In genomic region chr1:158185770-158186705, GRCh38 we compare ENCODE assay signal across 17 cellular contexts. TPM values are rescaled to one million over a fixed set of nuclear protein-coding genes. Genes with fewer than 3 reads are reported as not detected.
DNase-seq lines count a peak whose midpoint lies in the region; ATAC-seq and TF ChIP-seq lines count a peak whose summit lies in the region.
"Had no signal": no experiment of that assay in that cellular context is flagged by ENCODE, and none has a peak within 500 bp of the region (broad histone marks: within the 10 kb centered on the region; RNA-seq: fewer than 3 reads in every experiment).

No MANE protein-coding gene starts in this region.

- no peak overlapping the region for H3K27ac ChIP-seq in right cardiac atrium (ENCODE audit: low read length)
- no peak overlapping the region for H3K27ac ChIP-seq in esophagus muscularis mucosa (replicated peaks in 1 of 4)
- H3K27ac ChIP-seq: esophagus squamous epithelium had no signal

- ATAC-seq in Right ventricle myocardium superior (ENCODE audit: poor library complexity), result peak; percentile 18
- ATAC-seq in right cardiac atrium, result no peak
- ATAC-seq: naive thymus-derived CD8-positive, alpha-beta T cell had no signal

- no peak overlapping the region for H3K4me3 ChIP-seq in right cardiac atrium (ENCODE audit: low read length)
- no peak overlapping the region for H3K4me3 ChIP-seq in esophagus muscularis mucosa
- H3K4me3 ChIP-seq: esophagus squamous epithelium had no signal

- no peaks in the 10 kb centered on the region for H3K36me3 ChIP-seq in esophagus muscularis mucosa
- H3K36me3 ChIP-seq: esophagus squamous epithelium had no signal

- no peak for TF ChIP-seq POLR2A in esophagus muscularis mucosa (IDR thresholded peaks at IDR 0.05; ENCODE audit: low read depth)

- DNase-seq in Right ventricle myocardium superior (no peak), right cardiac atrium (no peak), SIG-M5 treated with dmso at 0.1 percent for 504 hours (lab: John Stamatoyannopoulos, UW; ENCODE audit: unreplicated experiment) (peak; percentile 95), left kidney (ENCODE audit: low read depth, low spot score) (peak; percentile 4), NCI-H2081 (lab: John Stamatoyannopoulos, UW) (no peak), occipital lobe (lab: John Stamatoyannopoulos, UW) (no peak), retina (no peak), esophagus muscularis mucosa (ENCODE audit: extremely low spot score) (no peak)
- DNase-seq: activated gamma-delta T cell treated with Interleukin-2 at 50 U/mL for 16 hours; COR-L47; esophagus squamous epithelium; MM.1S; naive thymus-derived CD8-positive, alpha-beta T cell; NCI-H2171 treated with DMSO at 0.1 percent for 48 hours; NK-92 treated with Interleukin-12 subunit alpha and Interleukin-12 subunit beta, amount 100 ng/mL, for 24 hours; SK-N-SH; substantia nigra had no signal

- no peak for TF ChIP-seq EP300 in esophagus muscularis mucosa (IDR thresholded peaks at IDR 0.05)

- H3K27me3 ChIP-seq in right cardiac atrium (ENCODE audit: control insufficient read depth, insufficient read depth) (no peaks in the 10 kb centered on the region), esophagus muscularis mucosa (peaks cover 0 to 66% (median 10%) of the 10 kb centered on the region in 4 donors)

- H3K4me1 ChIP-seq in right cardiac atrium (ENCODE audit: control insufficient read depth, insufficient read depth, low read length) (no peaks in the 10 kb centered on the region), esophagus muscularis mucosa (peaks cover 0 to 8% (median 6%) of the 10 kb centered on the region in 4 donors)

- no peak for TF ChIP-seq CTCF in esophagus muscularis mucosa (IDR thresholded peaks at IDR 0.05)

- 68% methylated on average over 7 of the region's 7 CpGs for WGBS in right cardiac atrium
- WGBS in esophagus muscularis mucosa, result 68% methylated on average over 7 of the region's 7 CpGs

- H3K9me3 ChIP-seq in right cardiac atrium (ENCODE audit: control insufficient read depth, low read length), result no peaks in the 10 kb centered on the region
- no peaks in the 10 kb centered on the region for H3K9me3 ChIP-seq in esophagus muscularis mucosa
- H3K9me3 ChIP-seq: esophagus squamous epithelium, SK-N-SH had no signal

- intact Hi-C loops in Right ventricle myocardium superior (cut with DNase I), result no loop called here
- intact Hi-C loops in right cardiac atrium (cut with DNase I), result no loop called here
- intact Hi-C loops in esophagus muscularis mucosa (cut with DNase I), result no loop called here

RNA-seq across cellular contexts. Expression of gene CD1D, which starts 5.3 kb away (rescaled TPM):
- total RNA-seq in Right ventricle myocardium superior (1.2 TPM), right cardiac atrium (1 to 10 TPM in 3 of 4 donors, under 1 TPM in 1; 0.64 to 3.4 (median 1.8) TPM), occipital lobe (1.6 TPM), esophagus muscularis mucosa (1 to 10 TPM in 2 of 4 donors, under 1 TPM in 2; 0.26 to 2.0 (median 1.1) TPM)
- polyA plus RNA-seq in right cardiac atrium, result 1.1 TPM
- polyA plus RNA-seq: SK-N-SH had no signal

Comparison
In these comparisons a context has a peak if more than half of its experiments do, and no peak if none do; other contexts are left out.
1. DNase-seq: peak in SIG-M5 treated with dmso at 0.1 percent for 504 hours (single experiment) and left kidney (single experiment); none in Right ventricle myocardium superior (single experiment), right cardiac atrium (0 of 3), NCI-H2081 (0 of 2), occipital lobe (single experiment), retina (single experiment) and esophagus muscularis mucosa (single experiment).